ENCODE assay signal across 18 cellular contexts in the genomic region with DNA sequence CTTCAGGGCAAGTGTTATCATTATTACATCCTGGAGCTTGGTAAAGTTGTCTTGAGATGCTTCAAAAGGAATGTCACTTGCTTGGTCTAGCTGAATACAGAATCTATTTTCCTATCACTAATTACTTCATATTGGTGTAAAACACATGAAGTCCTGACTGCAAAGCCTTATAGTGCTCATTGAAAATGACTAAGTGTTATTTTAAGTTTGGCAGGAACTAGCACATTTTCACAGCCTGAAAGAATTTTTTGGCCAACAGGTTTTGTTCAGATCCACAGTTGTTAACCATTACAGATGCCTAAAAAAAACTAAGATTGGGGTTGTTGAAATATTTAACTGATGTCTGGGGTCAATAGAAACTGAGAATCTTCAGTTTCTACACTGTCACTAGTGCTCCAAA.
DNase-seq lines count a peak whose midpoint lies in the region; ATAC-seq and TF ChIP-seq lines count a peak whose summit lies in the region.
"Had no signal": no experiment of that assay in that cellular context is flagged by ENCODE, and none has a peak within 500 bp of the region (broad histone marks: within the 10 kb centered on the region; RNA-seq: fewer than 3 reads in every experiment).

No MANE protein-coding gene starts in this region.

- peaks cover 0 to 8% of the 10 kb centered on the region in 2 donors for H3K9me3 Mint-ChIP-seq in natural killer cell
- peaks cover 8% of the 10 kb centered on the region for H3K9me3 Mint-ChIP-seq in natural killer cell treated with Interleukin-12 subunit alpha and Interleukin-12 subunit beta and Interleukin-15 and Interleukin-18, amount 100 ng/mL, for 72 hours

- ATAC-seq in natural killer cell (peak; percentile 24 to 60 (median 60)), thoracic aorta (ENCODE audit: insufficient number of reproducible peaks, low FRiP score, low read depth) (no peak)
- no peak for ATAC-seq in natural killer cell treated with Interleukin-12 subunit alpha and Interleukin-12 subunit beta and Interleukin-15 and Interleukin-18, amount 100 ng/mL, for 72 hours
- ATAC-seq: A549; CD8-positive, alpha-beta T cell had no signal

- no peaks in the 10 kb centered on the region for H3K27me3 Mint-ChIP-seq in natural killer cell (ENCODE audit: low read depth in 2 of 2)
- H3K27me3 Mint-ChIP-seq in natural killer cell treated with Interleukin-12 subunit alpha and Interleukin-12 subunit beta and Interleukin-15 and Interleukin-18, amount 100 ng/mL, for 72 hours = no peaks in the 10 kb centered on the region
- H3K27me3 Mint-ChIP-seq: B cell; CD4-positive, alpha-beta T cell had no signal

- peaks cover 13 to 59% of the 10 kb centered on the region in 2 donors for H3K4me1 ChIP-seq in thoracic aorta (ENCODE audit: control insufficient read depth in 1 of 2, low read depth in 2 of 2)
- H3K4me1 ChIP-seq: A549; BLaER1 treated with 17β-estradiol and CSF1 and Interleukin-3, amounts not matched to agents 10 nM and 100 nM; Caco-2 had no signal

- H3K27ac ChIP-seq in thoracic aorta = peak overlapping the region; percentile 33 to 46
- H3K27ac ChIP-seq: 22Rv1; A549; BLaER1 treated with 17β-estradiol and CSF1 and Interleukin-3, amounts not matched to agents 10 nM and 100 nM; C4-2B had no signal

- TF ChIP-seq CTCF in natural killer cell (IDR thresholded peaks at IDR 0.05) = no peak
- no peak for TF ChIP-seq CTCF in thoracic aorta (IDR thresholded peaks at IDR 0.05)

- peaks cover 23% of the 10 kb centered on the region for H3K36me3 Mint-ChIP-seq in natural killer cell
- H3K36me3 Mint-ChIP-seq in natural killer cell treated with Interleukin-12 subunit alpha and Interleukin-12 subunit beta and Interleukin-15 and Interleukin-18, amount 100 ng/mL, for 72 hours = peaks cover 25% of the 10 kb centered on the region
- H3K36me3 Mint-ChIP-seq: CD8-positive, alpha-beta T cell had no signal

- H3K4me3 Mint-ChIP-seq in natural killer cell = no peak overlapping the region
- H3K4me3 Mint-ChIP-seq in natural killer cell treated with Interleukin-12 subunit alpha and Interleukin-12 subunit beta and Interleukin-15 and Interleukin-18, amount 100 ng/mL, for 72 hours = no peak overlapping the region
- H3K4me3 Mint-ChIP-seq: B cell; CD4-positive, alpha-beta T cell; CD8-positive, alpha-beta T cell had no signal

- peaks cover 24 to 26% of the 10 kb centered on the region in 2 donors for H3K4me1 Mint-ChIP-seq in natural killer cell
- peaks cover 13 to 14% of the 10 kb centered on the region in 2 donors for H3K4me1 Mint-ChIP-seq in natural killer cell treated with Interleukin-12 subunit alpha and Interleukin-12 subunit beta and Interleukin-15 and Interleukin-18, amount 100 ng/mL, for 72 hours (ENCODE audit: low read depth in 2 of 2)
- H3K4me1 Mint-ChIP-seq: B cell had no signal

- peak overlapping the region in 1 of 2 donors; percentile 26 for H3K27ac Mint-ChIP-seq in natural killer cell
- peak overlapping the region in 1 of 2 donors; percentile 67 for H3K27ac Mint-ChIP-seq in natural killer cell treated with Interleukin-12 subunit alpha and Interleukin-12 subunit beta and Interleukin-15 and Interleukin-18, amount 100 ng/mL, for 72 hours
- H3K27ac Mint-ChIP-seq: B cell; CD4-positive, alpha-beta T cell; CD8-positive, alpha-beta T cell had no signal

- H3K36me3 ChIP-seq in thoracic aorta = no peaks in the 10 kb centered on the region
- H3K36me3 ChIP-seq: BLaER1 treated with 17β-estradiol and CSF1 and Interleukin-3, amounts not matched to agents 10 nM and 100 nM had no signal

- no peak overlapping the region for H3K4me3 ChIP-seq in thoracic aorta
- H3K4me3 ChIP-seq: A549; BLaER1 treated with 17β-estradiol and CSF1 and Interleukin-3, amounts not matched to agents 10 nM and 100 nM had no signal

- peaks cover 9% of the 10 kb centered on the region for H3K9me3 ChIP-seq in thoracic aorta

- DNase-seq in natural killer cell (no peak), inferior parietal cortex (ENCODE audit: extremely low spot score) (peak; percentile 34), thoracic aorta (ENCODE audit: low spot score) (no peak), KG1 (lab: John Stamatoyannopoulos, UW) (no peak), mucosa of gallbladder (ENCODE audit: low spot score) (no peak)
- DNase-seq in natural killer cell treated with Interleukin-12 subunit alpha and Interleukin-12 subunit beta and Interleukin-15 and Interleukin-18, amount 100 ng/mL, for 72 hours (ENCODE audit: low spot score) = no peak
- DNase-seq: AML-193; Caco-2; Calu3; CD4-positive, alpha-beta T cell; CD8-positive, alpha-beta T cell; DMS79 treated with DMSO at 0.1 percent for 48 hours; GF-D8 had no signal

- intact Hi-C loops in natural killer cell (cut with micrococcal nuclease) = no loop called here

- H3K27me3 ChIP-seq in thoracic aorta (replicated peaks; ENCODE audit: insufficient read depth) = no peaks in the 10 kb centered on the region
- H3K27me3 ChIP-seq: BLaER1 treated with 17β-estradiol and CSF1 and Interleukin-3, amounts not matched to agents 10 nM and 100 nM had no signal

Comparison
In these comparisons a context has a peak if more than half of its experiments do, and no peak if none do; other contexts are left out.
1. ATAC-seq: peak in natural killer cell (3 of 3); none in natural killer cell treated with Interleukin-12 subunit alpha and Interleukin-12 subunit beta and Interleukin-15 and Interleukin-18, amount 100 ng/mL, for 72 hours (0 of 2) and thoracic aorta (single experiment).